2 cellular contexts compared by ENCODE assay signal in the genomic region with DNA sequence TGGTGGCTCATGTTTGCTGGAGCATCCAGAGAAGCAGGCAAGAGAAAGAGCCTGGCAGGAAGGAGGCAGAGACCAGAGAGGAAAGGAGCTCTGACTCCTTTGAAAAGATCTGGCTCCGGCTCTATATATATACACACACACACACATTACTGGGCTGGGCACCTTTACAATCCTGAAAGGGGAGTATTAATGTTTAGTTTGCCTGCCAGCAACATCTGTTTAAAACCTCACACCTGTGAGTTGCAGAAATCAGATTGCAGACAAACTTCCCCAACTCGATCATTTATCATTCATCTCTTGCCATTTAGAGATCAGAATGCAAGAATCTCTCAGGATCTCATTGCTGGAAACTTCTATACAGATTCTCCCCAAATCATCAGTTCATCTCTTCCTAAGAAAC.
TF ChIP-seq lines count a peak whose summit lies in the region.

A gene (minus strand): TSS at position 101 of the 400 bp plus-strand sequence. CDS start 90 bp downstream, at position 11.

TF ChIP-seq in IMR-90, 13 proteins besides CTCF, POLR2A, EP300 and RAD21:
- TF ChIP-seq NFE2L2 (IDR thresholded peaks at IDR 0.05; ENCODE audit: low read depth, low read length) (no peak), RFX5 (IDR thresholded peaks at IDR 0.05; ENCODE audit: low read depth, low read length) (no peak), MXI1 (IDR thresholded peaks at IDR 0.05; ENCODE audit: borderline replicate concordance, low read depth, low read length) (no peak), MAZ (IDR thresholded peaks at IDR 0.05; ENCODE audit: borderline replicate concordance, low read depth, low read length) (no peak), SMC3 (IDR thresholded peaks at IDR 0.05; ENCODE audit: low read depth, low read length) (no peak), BHLHE40 (IDR thresholded peaks at IDR 0.05; ENCODE audit: low read depth, low read length) (no peak), FOS (IDR thresholded peaks at IDR 0.05; ENCODE audit: low read depth, low read length) (no peak), CEBPB (IDR thresholded peaks at IDR 0.05; ENCODE audit: low read depth, low read length) (no peak), MAFK (IDR thresholded peaks at IDR 0.05; ENCODE audit: low read depth, low read length) (no peak), RCOR1 (IDR thresholded peaks at IDR 0.05; ENCODE audit: insufficient replicate concordance, low read length) (no peak), CHD1 (IDR thresholded peaks at IDR 0.05; ENCODE audit: low read depth, low read length) (no peak)
- TF ChIP-seq, protein P1, sequence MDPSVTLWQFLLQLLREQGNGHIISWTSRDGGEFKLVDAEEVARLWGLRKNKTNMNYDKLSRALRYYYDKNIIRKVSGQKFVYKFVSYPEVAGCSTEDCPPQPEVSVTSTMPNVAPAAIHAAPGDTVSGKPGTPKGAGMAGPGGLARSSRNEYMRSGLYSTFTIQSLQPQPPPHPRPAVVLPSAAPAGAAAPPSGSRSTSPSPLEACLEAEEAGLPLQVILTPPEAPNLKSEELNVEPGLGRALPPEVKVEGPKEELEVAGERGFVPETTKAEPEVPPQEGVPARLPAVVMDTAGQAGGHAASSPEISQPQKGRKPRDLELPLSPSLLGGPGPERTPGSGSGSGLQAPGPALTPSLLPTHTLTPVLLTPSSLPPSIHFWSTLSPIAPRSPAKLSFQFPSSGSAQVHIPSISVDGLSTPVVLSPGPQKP (IDR thresholded peaks at IDR 0.05; ENCODE audit: borderline replicate concordance, low read depth, low read length) = no peak
- TF ChIP-seq, protein P2, sequence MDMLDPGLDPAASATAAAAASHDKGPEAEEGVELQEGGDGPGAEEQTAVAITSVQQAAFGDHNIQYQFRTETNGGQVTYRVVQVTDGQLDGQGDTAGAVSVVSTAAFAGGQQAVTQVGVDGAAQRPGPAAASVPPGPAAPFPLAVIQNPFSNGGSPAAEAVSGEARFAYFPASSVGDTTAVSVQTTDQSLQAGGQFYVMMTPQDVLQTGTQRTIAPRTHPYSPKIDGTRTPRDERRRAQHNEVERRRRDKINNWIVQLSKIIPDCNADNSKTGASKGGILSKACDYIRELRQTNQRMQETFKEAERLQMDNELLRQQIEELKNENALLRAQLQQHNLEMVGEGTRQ (IDR thresholded peaks at IDR 0.05; ENCODE audit: low read depth, low read length) = no peak

TF ChIP-seq in H1, 55 proteins besides CTCF, POLR2A, EP300 and RAD21:
- TF ChIP-seq RFX5 (IDR thresholded peaks at IDR 0.05; ENCODE audit: borderline replicate concordance, low read depth, low read length) (no peak), CBX8 (IDR thresholded peaks at IDR 0.05; ENCODE audit: borderline replicate concordance, low read depth, low read length) (no peak), SP4 (IDR thresholded peaks at IDR 0.05; ENCODE audit: low read length) (no peak), ASH2L (IDR thresholded peaks at IDR 0.05; ENCODE audit: low read length) (no peak), TAF7 (optimal IDR thresholded peaks at IDR 0.05; ENCODE audit: borderline replicate concordance, low read depth, low read length) (no peak), RNF2 (IDR thresholded peaks at IDR 0.05; ENCODE audit: borderline replicate concordance, low read depth, low read length, missing control alignments, poor library complexity, severe bottlenecking) (no peak), SP1 (IDR thresholded peaks at IDR 0.05; ENCODE audit: low read depth, low read length) (no peak), PHF8 (conservative IDR thresholded peaks at IDR 0.05; ENCODE audit: low read depth, low read length) (no peak), TBP (IDR thresholded peaks at IDR 0.05; ENCODE audit: low read depth, low read length) (no peak), CTBP2 (IDR thresholded peaks at IDR 0.05; ENCODE audit: borderline replicate concordance, insufficient read depth, insufficient read length, low read length) (no peak), ZNF274 (IDR thresholded peaks at IDR 0.05; ENCODE audit: borderline replicate concordance, extremely low read depth, low read length) (no peak), SP2 (IDR thresholded peaks at IDR 0.05; ENCODE audit: low read length) (no peak), BCL11A (IDR thresholded peaks at IDR 0.05; ENCODE audit: low read depth in 2 of 2, low read length in 2 of 2) (no peak), TCF12 (IDR thresholded peaks at IDR 0.05; ENCODE audit: low read depth, low read length) (no peak), KDM1A (IDR thresholded peaks at IDR 0.05; ENCODE audit: borderline replicate concordance, low read length) (no peak)
- TF ChIP-seq, protein P3, sequence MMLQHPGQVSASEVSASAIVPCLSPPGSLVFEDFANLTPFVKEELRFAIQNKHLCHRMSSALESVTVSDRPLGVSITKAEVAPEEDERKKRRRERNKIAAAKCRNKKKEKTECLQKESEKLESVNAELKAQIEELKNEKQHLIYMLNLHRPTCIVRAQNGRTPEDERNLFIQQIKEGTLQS (IDR thresholded peaks at IDR 0.05; ENCODE audit: insufficient read depth, low read depth, low read length) = no peak
